ENCODE assay signal across 1 cellular context in the genomic region with DNA sequence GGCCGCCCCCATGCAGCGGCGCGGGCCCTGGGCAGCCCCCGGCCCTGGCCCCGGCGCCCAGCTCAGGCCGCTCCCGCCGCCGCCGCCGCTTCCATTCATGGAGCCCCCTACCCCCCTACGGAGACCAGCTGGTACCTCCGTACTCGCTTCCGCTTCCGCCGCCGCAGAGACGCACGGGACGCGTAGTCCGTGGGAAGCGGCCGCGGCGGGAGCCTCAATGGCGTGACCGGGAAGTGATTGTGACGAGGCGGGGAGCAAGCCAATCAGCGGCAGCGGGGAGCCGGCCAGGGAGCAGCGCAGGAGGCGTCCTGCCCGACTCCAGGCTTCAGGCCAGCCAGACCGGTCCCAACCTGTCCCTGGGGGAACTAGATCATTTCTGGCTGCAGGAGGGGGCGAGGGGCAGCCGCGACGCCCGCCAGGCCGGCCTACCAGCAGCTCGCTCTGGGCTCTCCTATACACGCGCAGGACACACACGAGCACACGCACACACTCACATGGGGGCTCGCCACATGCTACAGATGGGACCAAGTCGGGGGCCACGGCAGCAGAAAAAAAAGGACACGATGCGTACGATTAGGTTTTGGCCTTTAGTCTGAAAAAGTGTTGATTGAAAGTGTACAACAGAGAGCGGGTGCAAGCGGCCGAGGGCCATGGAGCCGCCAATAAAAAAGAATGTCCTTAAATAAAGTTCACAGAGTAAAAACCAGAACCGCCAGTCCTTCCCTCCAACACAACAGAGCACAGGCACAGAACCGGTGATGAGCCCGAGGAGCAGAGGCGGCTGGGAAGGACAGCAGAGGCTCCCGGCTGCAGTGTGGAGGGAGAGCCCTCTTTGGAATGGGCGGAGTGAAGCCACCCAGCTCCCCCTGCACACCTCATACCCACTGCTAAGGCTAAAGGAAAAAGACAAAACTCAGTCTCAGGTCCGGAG.
TF ChIP-seq lines count a peak whose summit lies in the region.

A gene with protein sequence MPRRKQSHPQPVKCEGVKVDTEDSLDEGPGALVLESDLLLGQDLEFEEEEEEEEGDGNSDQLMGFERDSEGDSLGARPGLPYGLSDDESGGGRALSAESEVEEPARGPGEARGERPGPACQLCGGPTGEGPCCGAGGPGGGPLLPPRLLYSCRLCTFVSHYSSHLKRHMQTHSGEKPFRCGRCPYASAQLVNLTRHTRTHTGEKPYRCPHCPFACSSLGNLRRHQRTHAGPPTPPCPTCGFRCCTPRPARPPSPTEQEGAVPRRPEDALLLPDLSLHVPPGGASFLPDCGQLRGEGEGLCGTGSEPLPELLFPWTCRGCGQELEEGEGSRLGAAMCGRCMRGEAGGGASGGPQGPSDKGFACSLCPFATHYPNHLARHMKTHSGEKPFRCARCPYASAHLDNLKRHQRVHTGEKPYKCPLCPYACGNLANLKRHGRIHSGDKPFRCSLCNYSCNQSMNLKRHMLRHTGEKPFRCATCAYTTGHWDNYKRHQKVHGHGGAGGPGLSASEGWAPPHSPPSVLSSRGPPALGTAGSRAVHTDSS (minus strand): TSS at position 109 of the 931 bp plus-strand sequence. CDS start 208 bp downstream, outside the sequence.

TF ChIP-seq in Ishikawa, 13 proteins besides CTCF, POLR2A, EP300 and RAD21 (continued from another document):
- TF ChIP-seq, protein P1, sequence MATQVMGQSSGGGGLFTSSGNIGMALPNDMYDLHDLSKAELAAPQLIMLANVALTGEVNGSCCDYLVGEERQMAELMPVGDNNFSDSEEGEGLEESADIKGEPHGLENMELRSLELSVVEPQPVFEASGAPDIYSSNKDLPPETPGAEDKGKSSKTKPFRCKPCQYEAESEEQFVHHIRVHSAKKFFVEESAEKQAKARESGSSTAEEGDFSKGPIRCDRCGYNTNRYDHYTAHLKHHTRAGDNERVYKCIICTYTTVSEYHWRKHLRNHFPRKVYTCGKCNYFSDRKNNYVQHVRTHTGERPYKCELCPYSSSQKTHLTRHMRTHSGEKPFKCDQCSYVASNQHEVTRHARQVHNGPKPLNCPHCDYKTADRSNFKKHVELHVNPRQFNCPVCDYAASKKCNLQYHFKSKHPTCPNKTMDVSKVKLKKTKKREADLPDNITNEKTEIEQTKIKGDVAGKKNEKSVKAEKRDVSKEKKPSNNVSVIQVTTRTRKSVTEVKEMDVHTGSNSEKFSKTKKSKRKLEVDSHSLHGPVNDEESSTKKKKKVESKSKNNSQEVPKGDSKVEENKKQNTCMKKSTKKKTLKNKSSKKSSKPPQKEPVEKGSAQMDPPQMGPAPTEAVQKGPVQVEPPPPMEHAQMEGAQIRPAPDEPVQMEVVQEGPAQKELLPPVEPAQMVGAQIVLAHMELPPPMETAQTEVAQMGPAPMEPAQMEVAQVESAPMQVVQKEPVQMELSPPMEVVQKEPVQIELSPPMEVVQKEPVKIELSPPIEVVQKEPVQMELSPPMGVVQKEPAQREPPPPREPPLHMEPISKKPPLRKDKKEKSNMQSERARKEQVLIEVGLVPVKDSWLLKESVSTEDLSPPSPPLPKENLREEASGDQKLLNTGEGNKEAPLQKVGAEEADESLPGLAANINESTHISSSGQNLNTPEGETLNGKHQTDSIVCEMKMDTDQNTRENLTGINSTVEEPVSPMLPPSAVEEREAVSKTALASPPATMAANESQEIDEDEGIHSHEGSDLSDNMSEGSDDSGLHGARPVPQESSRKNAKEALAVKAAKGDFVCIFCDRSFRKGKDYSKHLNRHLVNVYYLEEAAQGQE (IDR thresholded peaks at IDR 0.05; ENCODE audit: low read depth), result no peak
- TF ChIP-seq, protein P2, sequence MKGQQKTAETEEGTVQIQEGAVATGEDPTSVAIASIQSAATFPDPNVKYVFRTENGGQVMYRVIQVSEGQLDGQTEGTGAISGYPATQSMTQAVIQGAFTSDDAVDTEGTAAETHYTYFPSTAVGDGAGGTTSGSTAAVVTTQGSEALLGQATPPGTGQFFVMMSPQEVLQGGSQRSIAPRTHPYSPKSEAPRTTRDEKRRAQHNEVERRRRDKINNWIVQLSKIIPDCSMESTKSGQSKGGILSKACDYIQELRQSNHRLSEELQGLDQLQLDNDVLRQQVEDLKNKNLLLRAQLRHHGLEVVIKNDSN (IDR thresholded peaks at IDR 0.05), result peak; percentile 72
- TF ChIP-seq EGR1 (IDR thresholded peaks at IDR 0.05), result 0 out of 2 replicates have a peak, but pooled peaks have one; percentile 50
- TF ChIP-seq TCF12 (IDR thresholded peaks at IDR 0.05; ENCODE audit: low read depth), result peak; percentile 83
- TF ChIP-seq CEBPB (IDR thresholded peaks at IDR 0.05), result no peak
